8 cellular contexts compared by ENCODE assay signal in genomic region chr7:66683094-66683769, GRCh38. TPM values are rescaled to one million over a fixed set of nuclear protein-coding genes. Genes with fewer than 3 reads are reported as not detected.
DNase-seq lines count a peak whose midpoint lies in the region; ATAC-seq and TF ChIP-seq lines count a peak whose summit lies in the region.
"Not testable (repeated sequence)": the region's sequence is repeated elsewhere in the genome, so short reads cannot be mapped to it uniquely, and the experiment has no call there.

No MANE protein-coding gene starts in this region.

- POLR2A ChIA-PET in PC-9 (lab: Charles Lee; ENCODE audit: unreplicated experiment) = interaction anchor here (0.5 to 0.7 kb wide), 3 partner anchors 15 to 314 kb away, joined by 4 to 6 read pairs (median 5); partner anchors contain the start of gene TYW1

- H3K4me3 ChIP-seq in GM23248 (peak overlapping the region; percentile 82), PC-9 (peak overlapping the region; percentile 89; the same call in 1 of the 2 replicates), gastroesophageal sphincter (peak overlapping the region; percentile 90 to 96), mucosa of rectum (ENCODE audit: low read length in 2 of 2) (peak overlapping the region; percentile 90 to 94), skeletal muscle cell (ENCODE audit: low read depth, low read length) (peak overlapping the region; percentile 90)

- not testable (repeated sequence) for BruUV-seq in PC-9 (replicated peaks; lab: Mats Ljungman, UMichigan)

- H3F3A ChIP-seq in GM23248 (ENCODE audit: insufficient read depth) (peaks cover 22% of the 10 kb centered on the region; the same call in 1 of the 2 replicates), PC-9 (ENCODE audit: insufficient read depth, low read depth) (peaks cover 13% of the 10 kb centered on the region; the same call in 1 of the 2 replicates)

- H3K4me2 ChIP-seq in GM23248 (ENCODE audit: unreplicated experiment) (peak overlapping the region; percentile 87), PC-9 (peak overlapping the region; percentile 85)

- not testable (repeated sequence) for H3K9me2 ChIP-seq in GM23248 (ENCODE audit: insufficient read depth); PC-9 (ENCODE audit: insufficient read depth)

- TF ChIP-seq EP300 in gastroesophageal sphincter (IDR thresholded peaks at IDR 0.05) = not testable (repeated sequence)

- not testable (repeated sequence) for H4K20me1 ChIP-seq in GM23248 (ENCODE audit: insufficient read depth); PC-9 (ENCODE audit: insufficient read depth)

- H3K36me3 ChIP-seq in GM23248 (ENCODE audit: low read depth); PC-9 (ENCODE audit: low read depth); gastroesophageal sphincter; mucosa of rectum (ENCODE audit: control insufficient read depth in 2 of 2, insufficient read depth in 2 of 2, low read length in 2 of 2): not testable (repeated sequence)

- intact Hi-C loops in PC-9 (cut with micrococcal nuclease; ENCODE audit: unreplicated experiment) = loop anchor here (2.0 kb wide), 1 partner anchor 58 kb away; the partner anchor contains the start of gene RABGEF1

- DNase-seq in ACHN (peak; percentile 33), GM23248 (peak; percentile 79)
- not testable (repeated sequence) for DNase-seq in PC-9; activated T-cell treated with anti-CD3 and anti-CD28 coated beads, Interleukin-2, amount 50 U/mL, for 24 hours; chondrocyte (ENCODE audit: low spot score); skeletal muscle cell (ENCODE audit: low read depth)

- ATAC-seq in gastroesophageal sphincter = not testable (repeated sequence)

- H3K27ac ChIP-seq in GM23248 = peak overlapping the region; percentile 97
- H3K27ac ChIP-seq in PC-9; mucosa of rectum (ENCODE audit: low read depth in 2 of 2, low read length in 2 of 2): not testable (repeated sequence)
- peak overlapping the region in 3 of 4 donors; percentile 93 to 99 (median 97) for H3K27ac ChIP-seq in gastroesophageal sphincter

- H3K27me3 ChIP-seq in GM23248 (replicated peaks; ENCODE audit: insufficient read depth); PC-9 (ENCODE audit: insufficient read depth, low read depth); gastroesophageal sphincter; mucosa of rectum (ENCODE audit: control insufficient read depth in 2 of 2, insufficient read depth in 2 of 2, low read length in 2 of 2): not testable (repeated sequence)

- in situ Hi-C loops in ACHN (cut with HindIII; ENCODE audit: low pct_ligation_motif_present, low pct_unique_long_range_greater_than_20kb, low sequenced_read_pairs); GM23248 (cut with MboI): not testable (repeated sequence)

- not testable (repeated sequence) for H2AFZ ChIP-seq in GM23248
- H2AFZ ChIP-seq in PC-9 = peak overlapping the region; percentile 89; the same call in 1 of the 2 replicates

- peak overlapping the region; percentile 31 for H3K27ac Mint-ChIP-seq in activated T-cell treated with anti-CD3 and anti-CD28 coated beads, Interleukin-2, amount 50 U/mL, for 24 hours
- H3K27ac Mint-ChIP-seq in chondrocyte (ENCODE audit: unreplicated experiment) = peak overlapping the region; percentile 58

- not testable (repeated sequence) for TF ChIP-seq CTCF in PC-9 (conservative IDR thresholded peaks at IDR 0.05); chondrocyte (IDR thresholded peaks at IDR 0.05); gastroesophageal sphincter (IDR thresholded peaks at IDR 0.05)

- not testable (repeated sequence) for H3K27me3 Mint-ChIP-seq in activated T-cell treated with anti-CD3 and anti-CD28 coated beads, Interleukin-2, amount 50 U/mL, for 24 hours; chondrocyte (ENCODE audit: low read depth)

- not testable (repeated sequence) for H3K9me3 Mint-ChIP-seq in activated T-cell treated with anti-CD3 and anti-CD28 coated beads, Interleukin-2, amount 50 U/mL, for 24 hours; chondrocyte (ENCODE audit: low read depth)

- TF ChIP-seq POLR2A in gastroesophageal sphincter (IDR thresholded peaks at IDR 0.05) = not testable (repeated sequence)

- CTCF ChIA-PET in PC-9 (lab: Charles Lee) = interaction anchor here (0.6 kb wide), 1 partner anchor 961 kb away, joined by 3 read pairs; no protein-coding TSS in a partner anchor

- H3K9ac ChIP-seq in GM23248 (peak overlapping the region; percentile 94), mucosa of rectum (ENCODE audit: low read depth in 1 of 2, low read length in 2 of 2) (peak overlapping the region; percentile 84 to 97)

- H3K4me1 Mint-ChIP-seq in activated T-cell treated with anti-CD3 and anti-CD28 coated beads, Interleukin-2, amount 50 U/mL, for 24 hours (ENCODE audit: low read depth) = peaks cover 43% of the 10 kb centered on the region
- peaks cover 28% of the 10 kb centered on the region for H3K4me1 Mint-ChIP-seq in chondrocyte (ENCODE audit: low read depth)

- H3K9me3 ChIP-seq in GM23248 (ENCODE audit: low read depth); PC-9 (ENCODE audit: insufficient read depth, low read depth); gastroesophageal sphincter; mucosa of rectum (ENCODE audit: control insufficient read depth in 2 of 2, low read length in 2 of 2): not testable (repeated sequence)

- H3K36me3 Mint-ChIP-seq in activated T-cell treated with anti-CD3 and anti-CD28 coated beads, Interleukin-2, amount 50 U/mL, for 24 hours (ENCODE audit: low read depth) = peaks cover 21% of the 10 kb centered on the region
- not testable (repeated sequence) for H3K36me3 Mint-ChIP-seq in chondrocyte (ENCODE audit: low read depth)

- H3K4me1 ChIP-seq in GM23248 (ENCODE audit: insufficient read depth) (peaks cover 20% of the 10 kb centered on the region), PC-9 (replicated peaks; ENCODE audit: insufficient read depth) (peaks cover 11% of the 10 kb centered on the region), gastroesophageal sphincter (peaks cover 0 to 44% (median 8%) of the 10 kb centered on the region in 3 donors), mucosa of rectum (ENCODE audit: control insufficient read depth in 2 of 2, insufficient read depth in 2 of 2, low read length in 2 of 2) (peaks cover 9 to 12% of the 10 kb centered on the region in 2 donors)

- 3 to 5% methylated on average over 10 of the region's 10 CpGs for WGBS in GM23248 (ENCODE audit: low coverage in 1 of 2, low lambda C conversion rate in 2 of 2, missing lambda C conversion rate in 2 of 2), 2 experiments
- 40 to 61% methylated on average over 8 to 9 of the region's 10 CpGs for WGBS in gastroesophageal sphincter (ENCODE audit: low coverage in 1 of 2), 2 donors

- peak overlapping the region; percentile 92 for H3K4me3 Mint-ChIP-seq in activated T-cell treated with anti-CD3 and anti-CD28 coated beads, Interleukin-2, amount 50 U/mL, for 24 hours
- H3K4me3 Mint-ChIP-seq in chondrocyte (ENCODE audit: unreplicated experiment) = peak overlapping the region; percentile 88

- H3K79me2 ChIP-seq in GM23248 (ENCODE audit: insufficient read depth) (peaks cover 85% of the 10 kb centered on the region), PC-9 (ENCODE audit: low read depth) (peaks cover 54% of the 10 kb centered on the region)

RNA-seq across cellular contexts. Expression of gene KCTD7, which starts 54.6 kb away (rescaled TPM):
- total RNA-seq in GM23248 (2014; rRNA removed; shearing (Covaris generic)) = 11.6 and 14.9 TPM in 2 replicates
- polyA plus RNA-seq in GM23248 (2016; fragmentation: Nextera tagmentation; extraction: Ambion mirVana) = 4.9 and 5.0 TPM in 2 replicates
- total RNA-seq in PC-9 (2021) (7.1 and 9.8 TPM in 2 replicates), chondrocyte (16.4 to 22.6 TPM (median 21.5 TPM) in 3 replicates), gastroesophageal sphincter (10 to 100 TPM; 13.7 to 27.9 (median 18.3) TPM)

RNA-seq across cellular contexts. Expression of gene RABGEF1, which starts 57.3 kb away (rescaled TPM):
- total RNA-seq in GM23248 (2014; rRNA removed; shearing (Covaris generic)) = 70.8 and 71.5 TPM in 2 replicates
- 64.5 and 68.2 TPM in 2 replicates for polyA plus RNA-seq in GM23248 (2016; fragmentation: Nextera tagmentation; extraction: Ambion mirVana)
- 31.2 and 35.2 TPM in 2 replicates for total RNA-seq in PC-9 (2021)
- 26.8 to 29.5 TPM (median 27.9 TPM) in 3 replicates for total RNA-seq in chondrocyte
- 10 to 100 TPM; 37.8 to 59.9 (median 39.8) TPM for total RNA-seq in gastroesophageal sphincter
